Comparison of ENCODE assay signal across 8 cellular contexts in genomic region chr17:72726936-72727335, GRCh38.
DNase-seq lines count a peak whose midpoint lies in the region; ATAC-seq lines count a peak whose summit lies in the region.

No MANE protein-coding gene starts in this region.

- H3K36me3 Mint-ChIP-seq in activated naive CD4-positive, alpha-beta T cell treated with anti-CD3 and anti-CD28 coated beads for 36 hours (ENCODE audit: low read depth), result no peaks in the 10 kb centered on the region

- H3K9me3 Mint-ChIP-seq in activated naive CD4-positive, alpha-beta T cell treated with anti-CD3 and anti-CD28 coated beads for 36 hours, result no peaks in the 10 kb centered on the region

- H3K27me3 Mint-ChIP-seq in activated naive CD4-positive, alpha-beta T cell treated with anti-CD3 and anti-CD28 coated beads for 36 hours (ENCODE audit: low read depth), result no peaks in the 10 kb centered on the region

- intact Hi-C loops in activated naive CD4-positive, alpha-beta T cell treated with anti-CD3 and anti-CD28 coated beads for 36 hours (cut with micrococcal nuclease), result loop anchor here (1.0 to 2.0 kb wide), 9 partner anchors 167 to 643 kb away; partner anchors contain the start of gene SLC39A11

- CTCF ChIA-PET in activated naive CD4-positive, alpha-beta T cell treated with anti-CD3 and anti-CD28 coated beads for 36 hours (lab: Charles Lee), result interaction anchor here (0.6 to 5.1 kb wide), 41 partner anchors 8 to 1568 kb away, joined by 3 to 94 read pairs (median 4); partner anchors contain the start of gene SSTR2

- peaks cover 26% of the 10 kb centered on the region for H3K4me1 Mint-ChIP-seq in activated naive CD4-positive, alpha-beta T cell treated with anti-CD3 and anti-CD28 coated beads for 36 hours (ENCODE audit: low read depth)

- peak; percentile 95 for ATAC-seq in HG02623 (IDR thresholded peaks at IDR 0.05; ENCODE audit: unreplicated experiment)

- peak; percentile 12 to 64 (median 39) for DNase-seq in NCI-H1417 (lab: John Stamatoyannopoulos, UW)
- no peak for DNase-seq in NCI-H1417 treated with DMSO at 0.1 percent for 48 hours (lab: John Stamatoyannopoulos, UW)
- DNase-seq in NCI-H2029 (lab: John Stamatoyannopoulos, UW), result peak; percentile 52
- DNase-seq in activated naive CD4-positive, alpha-beta T cell treated with anti-CD3 and anti-CD28 coated beads for 36 hours, result peak; percentile 67
- DNase-seq in stimulated activated CD4-positive, alpha-beta T cell treated with anti-CD3 and anti-CD28 coated beads, Interleukin-4, amount 100 ng/mL, for 1 hour, result peak; percentile 5
- DNase-seq in T-helper 9 cell, result no peak
- DNase-seq in NCI-H146 treated with DMSO at 0.1 percent for 48 hours (lab: John Stamatoyannopoulos, UW; ENCODE audit: unreplicated experiment), result no peak

- peak overlapping the region; percentile 54 for H3K4me3 Mint-ChIP-seq in activated naive CD4-positive, alpha-beta T cell treated with anti-CD3 and anti-CD28 coated beads for 36 hours

- H3K27ac Mint-ChIP-seq in activated naive CD4-positive, alpha-beta T cell treated with anti-CD3 and anti-CD28 coated beads for 36 hours, result peak overlapping the region; percentile 90

Comparison
In these comparisons a context has a peak if more than half of its experiments do, and no peak if none do; other contexts are left out.
1. DNase-seq: peak in NCI-H1417 (3 of 3), NCI-H2029 (single experiment), activated naive CD4-positive, alpha-beta T cell treated with anti-CD3 and anti-CD28 coated beads for 36 hours (single experiment) and stimulated activated CD4-positive, alpha-beta T cell treated with anti-CD3 and anti-CD28 coated beads, Interleukin-4, amount 100 ng/mL, for 1 hour (single experiment); none in NCI-H1417 treated with DMSO at 0.1 percent for 48 hours (single experiment), T-helper 9 cell (single experiment) and NCI-H146 treated with DMSO at 0.1 percent for 48 hours (single experiment).